11 cellular contexts compared by ENCODE assay signal in genomic region chr3:133021206-133021605, GRCh38. TPM values are rescaled to one million over a fixed set of nuclear protein-coding genes. Genes with fewer than 3 reads are reported as not detected.
"Had no signal": no experiment of that assay in that cellular context is flagged by ENCODE, and none has a peak within 500 bp of the region (broad histone marks: within the 10 kb centered on the region; RNA-seq: fewer than 3 reads in every experiment).

No MANE protein-coding gene starts in this region.

- H3K9ac ChIP-seq: GM23248, KMS-11 had no signal

- ATAC-seq: HCT116 had no signal

- H3K9me3 ChIP-seq: HAP-1 had no signal

- H3K4me1 ChIP-seq: HAP-1 had no signal

- H3K4me2 ChIP-seq: KMS-11 had no signal

- H2AFZ ChIP-seq: GM23248 had no signal

- FAIRE-seq: HTR-8/SVneo had no signal

- DNase-seq: GM23248, GOT3, H7, HFFc6, KBM-7 had no signal

- H3K4me3 ChIP-seq: GM23248, HAP-1 had no signal

- H3K27ac ChIP-seq: GM23248, KMS-11 had no signal

- H3K36me3 ChIP-seq: HAP-1 had no signal

RNA-seq across cellular contexts. Expression of gene TMEM108, which starts 17.0 kb away (rescaled TPM):
- total RNA-seq: GM23248, HFFc6, HT-29 had no signal
- polyA plus RNA-seq: GM23248, IgD-negative memory B cell had no signal
